Comparison of ENCODE assay signal across 1 cellular context in the genomic region with DNA sequence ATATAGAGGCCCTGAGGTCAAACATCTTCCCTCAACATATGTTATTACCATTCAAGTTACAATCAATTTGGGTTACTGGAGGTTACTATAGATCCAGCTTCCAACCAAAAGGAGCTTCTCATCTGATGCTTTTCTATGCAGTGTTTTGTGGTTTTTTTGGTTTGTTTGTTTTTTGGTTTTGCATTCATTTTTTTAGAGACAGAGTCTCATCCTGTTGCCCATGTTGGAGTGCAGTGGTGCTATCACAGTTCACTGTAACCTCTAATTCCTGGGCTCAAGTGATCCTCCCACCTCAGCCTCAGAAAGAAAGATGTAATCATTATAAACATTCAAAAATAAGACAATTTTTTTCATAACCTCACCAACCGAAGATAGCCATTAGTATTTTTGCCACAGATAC.
A peak's percentile ranks its signal among the peaks of the same experiment; 100 is the strongest.
TF ChIP-seq lines count a peak whose summit lies in the region.

No MANE protein-coding gene starts in this region.

TF ChIP-seq in GM12878, 131 proteins besides CTCF, POLR2A, EP300 and RAD21:
- no peak for TF ChIP-seq NFIC (IDR thresholded peaks at IDR 0.05; ENCODE audit: low read depth, low read length)
- peak; percentile 27; the same call in 1 of the 2 replicates for TF ChIP-seq RUNX3 (IDR thresholded peaks at IDR 0.05; ENCODE audit: low read length)
